24 cellular contexts compared by ENCODE assay signal in the genomic region with DNA sequence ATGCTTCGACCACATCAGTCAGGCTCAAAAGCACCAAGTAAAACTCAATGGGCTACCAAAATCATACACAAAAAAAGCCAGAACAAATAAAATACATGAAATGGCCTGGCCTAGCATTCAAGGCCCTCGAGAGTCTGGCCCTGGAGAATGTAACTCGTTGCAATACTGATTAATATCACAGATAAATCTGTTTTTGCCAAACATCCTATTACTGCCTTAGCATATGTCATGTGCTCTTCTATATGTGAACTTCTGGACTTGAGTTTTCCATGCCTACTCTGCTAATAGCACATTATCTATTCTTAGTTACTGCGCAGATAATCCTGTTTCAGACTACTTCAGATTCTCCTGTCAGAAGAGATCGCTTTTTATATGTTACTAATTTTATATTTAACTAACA.
"Had no signal": no experiment of that assay in that cellular context is flagged by ENCODE, and none has a peak within 500 bp of the region (broad histone marks: within the 10 kb centered on the region; RNA-seq: fewer than 3 reads in every experiment).

No MANE protein-coding gene starts in this region.

- H3K4me3 ChIP-seq: MG63, SJSA1 had no signal

- DNase-seq: IMR-90, Karpas-422, KG1, MG63, NCI-H1092, NCI-H1105 treated with DMSO at 0.1 percent for 48 hours, NCI-H1417 treated with DMSO at 0.1 percent for 48 hours, NCI-H146, NCI-H1694 treated with DMSO at 0.1 percent for 48 hours, NCI-H1930, NCI-H2081, NCI-H2107, NCI-H226, NCI-H446, NCI-H510A, NCI-H524 treated with DMSO at 0.1 percent for 48 hours, NCI-H69, NCI-H774, Right ventricle myocardium superior, RPMI8226, SIG-M5, SW 1271 had no signal

- H3K9me3 ChIP-seq: MG63, SJSA1 had no signal

- H3K27ac ChIP-seq: SJSA1 had no signal

- H3K36me3 ChIP-seq: MG63, SJSA1 had no signal

- H3K27me3 ChIP-seq: MG63, SJSA1 had no signal

- ATAC-seq: HepG2 had no signal
